Comparison of ENCODE assay signal across 1 cellular context in the genomic region with DNA sequence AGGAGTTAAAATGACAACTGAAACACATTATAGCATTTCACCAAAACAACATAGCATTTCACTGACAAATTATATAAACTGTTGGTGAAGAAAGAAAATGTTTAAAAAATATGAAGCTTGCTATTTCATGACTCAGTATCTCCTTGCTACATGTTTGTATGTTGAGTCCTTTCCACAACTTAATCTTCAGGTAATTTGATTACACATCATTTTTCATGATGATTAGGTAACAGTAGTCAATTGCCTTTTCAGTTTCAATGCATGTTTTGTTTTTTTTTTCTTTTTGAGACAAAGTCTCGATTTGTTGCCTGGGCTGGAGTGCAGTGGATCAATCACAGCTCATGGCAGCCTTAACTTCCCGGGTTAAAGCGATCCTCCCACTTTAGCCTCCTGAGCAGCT.
TF ChIP-seq lines count a peak whose summit lies in the region.

No MANE protein-coding gene starts in this region.

TF ChIP-seq in HepG2, 621 proteins besides CTCF, POLR2A, EP300 and RAD21 (continued from another document):
- TF ChIP-seq, protein P1, sequence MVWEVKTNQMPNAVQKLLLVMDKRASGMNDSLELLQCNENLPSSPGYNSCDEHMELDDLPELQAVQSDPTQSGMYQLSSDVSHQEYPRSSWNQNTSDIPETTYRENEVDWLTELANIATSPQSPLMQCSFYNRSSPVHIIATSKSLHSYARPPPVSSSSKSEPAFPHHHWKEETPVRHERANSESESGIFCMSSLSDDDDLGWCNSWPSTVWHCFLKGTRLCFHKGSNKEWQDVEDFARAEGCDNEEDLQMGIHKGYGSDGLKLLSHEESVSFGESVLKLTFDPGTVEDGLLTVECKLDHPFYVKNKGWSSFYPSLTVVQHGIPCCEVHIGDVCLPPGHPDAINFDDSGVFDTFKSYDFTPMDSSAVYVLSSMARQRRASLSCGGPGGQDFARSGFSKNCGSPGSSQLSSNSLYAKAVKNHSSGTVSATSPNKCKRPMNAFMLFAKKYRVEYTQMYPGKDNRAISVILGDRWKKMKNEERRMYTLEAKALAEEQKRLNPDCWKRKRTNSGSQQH (CRISPR knock-in tag; IDR thresholded peaks at IDR 0.05; ENCODE audit: low read depth): no peak
- TF ChIP-seq MAFF (IDR thresholded peaks at IDR 0.05; ENCODE audit: low read depth, low read length): peak; percentile 76
